ENCODE assay signal across 8 cellular contexts in the genomic region with DNA sequence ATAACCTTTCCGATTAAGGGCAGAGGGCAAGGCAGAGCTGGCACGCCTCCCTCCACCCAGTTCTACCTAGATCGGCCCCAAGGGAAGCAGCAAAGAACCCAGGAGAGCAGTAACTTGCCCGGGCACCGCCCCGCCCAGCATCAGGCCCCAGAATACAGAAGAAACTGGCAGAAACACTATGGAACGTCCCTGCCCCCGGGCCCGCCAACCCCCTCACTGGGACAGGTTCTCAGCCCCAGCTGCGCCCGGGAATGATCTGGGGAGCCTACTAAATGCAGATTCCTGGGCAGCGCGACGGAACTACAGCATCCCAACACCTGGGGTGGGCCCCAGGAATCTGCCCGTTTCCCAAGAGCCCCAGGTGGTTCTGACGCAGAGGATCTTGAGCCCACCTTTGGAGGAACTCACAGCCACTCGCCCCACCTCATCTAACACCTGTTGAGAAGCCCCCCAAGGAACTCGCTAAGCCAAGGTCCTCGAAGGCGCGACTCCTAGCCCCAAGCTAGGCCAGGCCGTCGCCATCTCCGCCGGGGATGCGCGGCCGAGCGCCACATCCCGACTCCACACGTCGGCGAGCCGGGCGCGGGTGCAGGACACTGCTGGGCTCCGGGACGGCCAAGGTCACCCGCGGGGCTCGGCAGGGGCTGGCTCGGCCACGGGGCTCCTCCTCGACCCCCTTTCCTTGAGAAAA. TPM values are rescaled to one million over a fixed set of nuclear protein-coding genes. Genes with fewer than 3 reads are reported as not detected.
DNase-seq lines count a peak whose midpoint lies in the region; ATAC-seq, FAIRE-seq and TF ChIP-seq lines count a peak whose summit lies in the region.

No MANE protein-coding gene starts in this region.

- no peaks in the 10 kb centered on the region for H3K36me3 Mint-ChIP-seq in natural killer cell

- peaks cover 0 to 2% of the 10 kb centered on the region in 2 donors for H3K9me3 Mint-ChIP-seq in natural killer cell

- H3K4me3 ChIP-seq in GM06990 (replicated peaks; ENCODE audit: low read depth, low read length) (peak overlapping the region; percentile 14), Panc1 (ENCODE audit: low read depth in 2 of 2, low read length in 2 of 2) (peak overlapping the region; percentile 66 to 72)

- no peaks in the 10 kb centered on the region for H3K27me3 Mint-ChIP-seq in natural killer cell (ENCODE audit: low read depth in 2 of 2)

- no peak for FAIRE-seq in D721Med (lab: Jason Lieb, UNC)

- H3K27me3 ChIP-seq in GM06990 (replicated peaks; ENCODE audit: control insufficient read depth, insufficient read depth, low read length): no peaks in the 10 kb centered on the region
- H3K27me3 ChIP-seq in Panc1 (ENCODE audit: control insufficient read depth, insufficient read depth, low read length): no peaks in the 10 kb centered on the region

- H3K9me3 ChIP-seq in Panc1 (ENCODE audit: control insufficient read depth, insufficient read depth, low read depth, low read length): peaks cover 13% of the 10 kb centered on the region; the same call in 1 of the 2 replicates

- CTCF ChIA-PET in Panc1 (lab: Charles Lee): no interaction called here

- DNase-seq in GM06990 (ENCODE audit: extremely low read depth, insufficient read length): no peak
- no peak for DNase-seq in Panc1 (ENCODE audit: low read depth, low spot score)
- DNase-seq in epithelial cell of prostate (ENCODE audit: low read depth, low spot score): no peak
- DNase-seq in natural killer cell: no peak
- no peak for DNase-seq in SW480 (ENCODE audit: low spot score)
- no peak for DNase-seq in D721Med (ENCODE audit: insufficient read length, low spot score)

- peak overlapping the region; percentile 84 to 88 for H3K27ac Mint-ChIP-seq in natural killer cell

- no TSS peak for BruUV-seq in Panc1 (replicated peaks; lab: Mats Ljungman, UMichigan)

- TF ChIP-seq CTCF in GM06990 (IDR thresholded peaks at IDR 0.05; ENCODE audit: insufficient read depth, low read length, poor library complexity, severe bottlenecking): no peak
- TF ChIP-seq CTCF in Panc1 (IDR thresholded peaks at IDR 0.05): no peak
- no peak for TF ChIP-seq CTCF in natural killer cell (IDR thresholded peaks at IDR 0.05)
- TF ChIP-seq CTCF in D721Med (IDR thresholded peaks at IDR 0.05; ENCODE audit: insufficient read depth, missing control alignments): no peak

- peaks cover 5% of the 10 kb centered on the region; the same call in 1 of the 2 replicates for H3K4me1 ChIP-seq in Panc1 (ENCODE audit: control insufficient read depth, insufficient read depth, low read length)

- peak overlapping the region; percentile 72 for H3K27ac ChIP-seq in Panc1 (ENCODE audit: low read length)
- H3K27ac ChIP-seq in epithelial cell of prostate: peak overlapping the region; percentile 52

- intact Hi-C loops in Panc1 (cut with micrococcal nuclease; ENCODE audit: unreplicated experiment) (no loop called here), natural killer cell (cut with micrococcal nuclease) (loop anchor here (5.0 kb wide), 2 partner anchors 60 to 110 kb away; a partner anchor contains a TSS)

- POLR2A ChIA-PET in Panc1 (lab: Charles Lee): interaction anchor here (0.6 kb wide), 1 partner anchor 197 kb away, joined by 5 read pairs; a partner anchor contains a TSS

- peaks cover 36 to 45% of the 10 kb centered on the region in 2 donors for H3K4me1 Mint-ChIP-seq in natural killer cell

- in situ Hi-C loops in Panc1 (cut with HindIII; ENCODE audit: low pct_unique_long_range_greater_than_20kb, low sequenced_read_pairs): no loop called here

- H3K4me3 Mint-ChIP-seq in natural killer cell: peak overlapping the region; percentile 81

- peak; percentile 52 for ATAC-seq in Panc1
- no peak for ATAC-seq in natural killer cell
- no peak for ATAC-seq in GM21529 (IDR thresholded peaks at IDR 0.05; ENCODE audit: unreplicated experiment)
- no peak for ATAC-seq in HG03565 (IDR thresholded peaks at IDR 0.05; ENCODE audit: unreplicated experiment)

- H3K36me3 ChIP-seq in GM06990 (ENCODE audit: control insufficient read depth, insufficient read depth, low read length) (no peaks in the 10 kb centered on the region), Panc1 (ENCODE audit: control insufficient read depth, insufficient read depth, low read length) (no peaks in the 10 kb centered on the region)

RNA-seq across cellular contexts. Expression of a gene that starts 1.1 kb away (rescaled TPM):
- total RNA-seq in Panc1 (2021; ENCODE audit: unreplicated experiment): 26.8 TPM
- polyA plus RNA-seq in Panc1 (2012; ENCODE audit: insufficient read length): 32.9 TPM
- 10 to 100 TPM; 35.2 to 49.2 (median 37.9) TPM for total RNA-seq in natural killer cell

RNA-seq across cellular contexts. Expression of a gene that starts 18.6 kb away (rescaled TPM):
- total RNA-seq in Panc1 (2021; ENCODE audit: unreplicated experiment) (0.15 TPM), natural killer cell (under 1 TPM; 0.35 to 0.61 (median 0.43) TPM)
- polyA plus RNA-seq in Panc1 (2012; ENCODE audit: insufficient read length): 0.07 TPM
